18 cellular contexts compared by ENCODE assay signal in the genomic region with DNA sequence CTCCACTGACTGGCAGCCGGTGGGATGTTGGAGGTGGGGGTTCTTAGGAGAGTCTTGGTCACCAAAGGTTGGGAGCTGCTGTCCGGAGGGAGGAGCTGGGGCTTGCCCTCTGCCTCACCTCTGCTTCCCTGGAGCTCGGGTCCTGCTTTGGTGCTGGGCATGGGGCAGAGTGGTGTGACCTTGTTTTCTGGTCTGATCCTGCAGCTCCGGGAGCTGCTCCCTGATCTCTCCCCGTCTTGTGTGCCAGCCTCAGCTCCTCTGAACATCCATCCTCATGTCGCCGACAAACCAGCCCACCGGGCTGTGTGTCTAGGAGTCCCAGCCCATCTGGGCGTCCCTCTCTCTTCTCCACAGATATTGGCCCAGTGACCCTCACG. TPM values are rescaled to one million over a fixed set of nuclear protein-coding genes. Genes with fewer than 3 reads are reported as not detected.
DNase-seq lines count a peak whose midpoint lies in the region; ATAC-seq and TF ChIP-seq lines count a peak whose summit lies in the region.
"Had no signal": no experiment of that assay in that cellular context is flagged by ENCODE, and none has a peak within 500 bp of the region (broad histone marks: within the 10 kb centered on the region; RNA-seq: fewer than 3 reads in every experiment).

No MANE protein-coding gene starts in this region.

- TF ChIP-seq POLR2A in gastrocnemius medialis (IDR thresholded peaks at IDR 0.05) (no peak), vagina (IDR thresholded peaks at IDR 0.05) (no peak)

- H3K9me3 ChIP-seq in trophoblast cell (ENCODE audit: insufficient read depth, low read depth, low read length) (no peaks in the 10 kb centered on the region), gastrocnemius medialis (no peaks in the 10 kb centered on the region), vagina (no peaks in the 10 kb centered on the region), mammary epithelial cell (replicated peaks; ENCODE audit: insufficient read depth, low read length) (no peaks in the 10 kb centered on the region)

- dilution Hi-C loops in mammary epithelial cell (cut with HindIII; ENCODE audit: low sequenced_read_pairs): no loop called here

- H3K27ac ChIP-seq in trophoblast cell (ENCODE audit: low read depth, low read length) (no peak overlapping the region), gastrocnemius medialis (peak overlapping the region; percentile 0 to 37 (median 12)), vagina (peak overlapping the region; percentile 59), mammary epithelial cell (ENCODE audit: insufficient read depth, low read depth, low read length) (no peak overlapping the region)
- H3K27ac ChIP-seq: 22Rv1 had no signal

- H3K79me2 ChIP-seq in trophoblast cell (ENCODE audit: control insufficient read depth, insufficient read depth, low read length, poor library complexity): no peaks in the 10 kb centered on the region
- no peaks in the 10 kb centered on the region for H3K79me2 ChIP-seq in mammary epithelial cell (ENCODE audit: insufficient read depth, low read length)

- H3K4me2 ChIP-seq in trophoblast cell (ENCODE audit: low read length) (no peak overlapping the region), mammary epithelial cell (ENCODE audit: insufficient read depth, low read depth, low read length) (no peak overlapping the region)

- CTCF ChIA-PET in mammary epithelial cell (lab: Charles Lee; ENCODE audit: low non-redundant PET): no interaction called here
- CTCF ChIA-PET in activated naive CD4-positive, alpha-beta T cell treated with anti-CD3 and anti-CD28 coated beads, Interleukin-2, amount 10 ng/mL, durations not matched to agents 7 days and 5 days (lab: Charles Lee): interaction anchor here (1.2 kb wide), 1 partner anchor 177 kb away, joined by 4 read pairs; no protein-coding TSS in a partner anchor

- intact Hi-C loops in gastrocnemius medialis (cut with DNase I; ENCODE audit: low total_unique reads) (no loop called here), vagina (cut with DNase I) (no loop called here), mammary epithelial cell (cut with micrococcal nuclease) (no loop called here)

- H3K27me3 ChIP-seq in trophoblast cell (ENCODE audit: insufficient read depth, low read length) (no peaks in the 10 kb centered on the region), gastrocnemius medialis (peaks cover 20 to 51% (median 45%) of the 10 kb centered on the region in 3 donors), vagina (no peaks in the 10 kb centered on the region), mammary epithelial cell (ENCODE audit: insufficient read depth, low read length) (peaks cover 7% of the 10 kb centered on the region)

- no peak overlapping the region for H2BK12ac ChIP-seq in trophoblast cell (ENCODE audit: low read length)

- no peak overlapping the region for H3K4me3 ChIP-seq in trophoblast cell (ENCODE audit: low read depth, low read length)
- H3K4me3 ChIP-seq in gastrocnemius medialis: no peak overlapping the region
- no peak overlapping the region for H3K4me3 ChIP-seq in vagina
- no peak overlapping the region for H3K4me3 ChIP-seq in mammary epithelial cell (replicated peaks in 1 of 3; ENCODE audit: insufficient read depth in 1 of 3, low read depth in 2 of 3, low read length in 3 of 3)

- WGBS in trophoblast cell (ENCODE audit: extremely low coverage, insufficient coverage, insufficient read length): no CpG with 5 or more reads among the region's 10 CpGs
- 78% methylated on average over 8 of the region's 10 CpGs for WGBS in mammary epithelial cell (ENCODE audit: low coverage, missing lambda C conversion rate)

- no peak overlapping the region for H3K23ac ChIP-seq in trophoblast cell (ENCODE audit: low read length)

- no peak overlapping the region for H2BK120ac ChIP-seq in trophoblast cell (ENCODE audit: insufficient read depth, low read length, poor library complexity)

- H3K4me1 Mint-ChIP-seq in activated naive CD8-positive, alpha-beta T cell treated with anti-CD3 and anti-CD28 coated beads, Interleukin-2, amount 50 U/mL, for 24 hours: no peaks in the 10 kb centered on the region
- H3K4me1 Mint-ChIP-seq in activated naive CD8-positive, alpha-beta T cell treated with anti-CD3 and anti-CD28 coated beads for 36 hours: no peaks in the 10 kb centered on the region
- no peaks in the 10 kb centered on the region for H3K4me1 Mint-ChIP-seq in activated naive CD4-positive, alpha-beta T cell treated with anti-CD3 and anti-CD28 coated beads, Interleukin-2, amount 10 ng/mL, durations not matched to agents 7 days and 5 days
- H3K4me1 Mint-ChIP-seq: CD14-positive monocyte had no signal

- in situ Hi-C loops in gastrocnemius medialis (cut with MboI; ENCODE audit: low sequenced_read_pairs in 4 of 4): no loop called here
- in situ Hi-C loops in mammary epithelial cell (cut with MboI; ENCODE audit: low sequenced_read_pairs in 2 of 2): no loop called here

- H3K4ac ChIP-seq in trophoblast cell (ENCODE audit: low read depth, low read length): no peak overlapping the region

- no peaks in the 10 kb centered on the region for H3K9me3 Mint-ChIP-seq in activated naive CD8-positive, alpha-beta T cell treated with anti-CD3 and anti-CD28 coated beads, Interleukin-2, amount 50 U/mL, for 24 hours
- no peaks in the 10 kb centered on the region for H3K9me3 Mint-ChIP-seq in activated naive CD8-positive, alpha-beta T cell treated with anti-CD3 and anti-CD28 coated beads for 36 hours
- no peaks in the 10 kb centered on the region for H3K9me3 Mint-ChIP-seq in activated naive CD4-positive, alpha-beta T cell treated with anti-CD3 and anti-CD28 coated beads, Interleukin-2, amount 10 ng/mL, durations not matched to agents 7 days and 5 days
- H3K9me3 Mint-ChIP-seq: CD14-positive monocyte; CD8-positive, alpha-beta T cell; HFFc6 had no signal

- peak; percentile 7 for ATAC-seq in activated naive CD8-positive, alpha-beta T cell treated with anti-CD3 and anti-CD28 coated beads, Interleukin-2, amount 50 U/mL, for 24 hours
- no peak for ATAC-seq in gastrocnemius medialis
- ATAC-seq: CD8-positive, alpha-beta T cell had no signal

- BruUV-seq in mammary epithelial cell (replicated peaks; lab: Mats Ljungman, UMichigan): no TSS peak

- H3K4me3 Mint-ChIP-seq in activated naive CD8-positive, alpha-beta T cell treated with anti-CD3 and anti-CD28 coated beads, Interleukin-2, amount 50 U/mL, for 24 hours: no peak overlapping the region
- H3K4me3 Mint-ChIP-seq in activated naive CD8-positive, alpha-beta T cell treated with anti-CD3 and anti-CD28 coated beads for 36 hours: no peak overlapping the region
- H3K4me3 Mint-ChIP-seq in activated naive CD4-positive, alpha-beta T cell treated with anti-CD3 and anti-CD28 coated beads, Interleukin-2, amount 10 ng/mL, durations not matched to agents 7 days and 5 days: no peak overlapping the region
- H3K4me3 Mint-ChIP-seq: CD14-positive monocyte; CD8-positive, alpha-beta T cell; HFFc6 had no signal

- peaks cover 4 to 5% of the 10 kb centered on the region in 2 experiments for H3K4me1 ChIP-seq in trophoblast cell (ENCODE audit: control insufficient read depth in 1 of 2, insufficient read depth in 2 of 2, low read length in 2 of 2)
- peaks cover 3 to 7% of the 10 kb centered on the region in 2 donors for H3K4me1 ChIP-seq in gastrocnemius medialis
- peaks cover 45% of the 10 kb centered on the region for H3K4me1 ChIP-seq in vagina
- H3K4me1 ChIP-seq in mammary epithelial cell (ENCODE audit: insufficient read depth, low read length): no peaks in the 10 kb centered on the region

- no peak overlapping the region for H3K27ac Mint-ChIP-seq in activated naive CD8-positive, alpha-beta T cell treated with anti-CD3 and anti-CD28 coated beads, Interleukin-2, amount 50 U/mL, for 24 hours
- no peak overlapping the region for H3K27ac Mint-ChIP-seq in activated naive CD8-positive, alpha-beta T cell treated with anti-CD3 and anti-CD28 coated beads for 36 hours
- H3K27ac Mint-ChIP-seq in activated naive CD4-positive, alpha-beta T cell treated with anti-CD3 and anti-CD28 coated beads, Interleukin-2, amount 10 ng/mL, durations not matched to agents 7 days and 5 days: no peak overlapping the region
- H3K27ac Mint-ChIP-seq: CD14-positive monocyte; CD8-positive, alpha-beta T cell; HFFc6 had no signal

- peak overlapping the region; percentile 35 for H3K14ac ChIP-seq in trophoblast cell (ENCODE audit: low read length)

- H3K9ac ChIP-seq in trophoblast cell (ENCODE audit: low read length) (no peak overlapping the region), mammary epithelial cell (ENCODE audit: insufficient read depth, low read length) (no peak overlapping the region)

- H2BK5ac ChIP-seq in trophoblast cell (ENCODE audit: low read depth, low read length, poor library complexity): no peak overlapping the region

- no peak overlapping the region for H3K18ac ChIP-seq in trophoblast cell (ENCODE audit: low read length)

- H4K20me1 ChIP-seq in mammary epithelial cell (ENCODE audit: insufficient read depth, low read length): no peaks in the 10 kb centered on the region

- no peak overlapping the region for H2AK5ac ChIP-seq in trophoblast cell (ENCODE audit: low read length)

- no peak overlapping the region for H2AFZ ChIP-seq in trophoblast cell (ENCODE audit: insufficient read depth, low read length, poor library complexity)
- no peak overlapping the region for H2AFZ ChIP-seq in mammary epithelial cell (ENCODE audit: low read depth, low read length)

- H4K91ac ChIP-seq in trophoblast cell (ENCODE audit: low read depth, low read length): peak overlapping the region; percentile 36

- no peak overlapping the region for H4K12ac ChIP-seq in trophoblast cell (ENCODE audit: low read depth, low read length)

- no peak for DNase-seq in activated naive CD8-positive, alpha-beta T cell treated with anti-CD3 and anti-CD28 coated beads, Interleukin-2, amount 50 U/mL, for 24 hours
- no peak for DNase-seq in activated naive CD8-positive, alpha-beta T cell treated with anti-CD3 and anti-CD28 coated beads for 36 hours
- no peak for DNase-seq in trophoblast cell
- no peak for DNase-seq in gastrocnemius medialis
- no peak for DNase-seq in vagina (ENCODE audit: extremely low spot score in 2 of 2)
- DNase-seq in mammary epithelial cell: no peak
- no peak for DNase-seq in OCI-M1 (lab: John Stamatoyannopoulos, UW)
- no peak for DNase-seq in activated naive CD4-positive, alpha-beta T cell treated with anti-CD3 and anti-CD28 coated beads, Interleukin-2, amount 10 ng/mL, durations not matched to agents 7 days and 5 days
- DNase-seq: CD8-positive, alpha-beta T cell; COR-L47; DMS79 treated with DMSO at 0.1 percent for 48 hours; EL; GOT3; HCEC 1CT; HFFc6 had no signal

- TF ChIP-seq CTCF in gastrocnemius medialis (IDR thresholded peaks at IDR 0.05 in 4 of 5, conservative IDR thresholded peaks at IDR 0.05 in 1 of 5) (no peak), vagina (IDR thresholded peaks at IDR 0.05) (no peak), mammary epithelial cell (conservative IDR thresholded peaks at IDR 0.05 in 1 of 2, IDR thresholded peaks at IDR 0.05 in 1 of 2; ENCODE audit: extremely low read depth in 1 of 2, insufficient read depth in 1 of 2, low read depth in 1 of 2, low read length in 2 of 2) (no peak)

- no peaks in the 10 kb centered on the region for H3K36me3 Mint-ChIP-seq in activated naive CD8-positive, alpha-beta T cell treated with anti-CD3 and anti-CD28 coated beads, Interleukin-2, amount 50 U/mL, for 24 hours (ENCODE audit: low read depth)
- no peaks in the 10 kb centered on the region for H3K36me3 Mint-ChIP-seq in activated naive CD8-positive, alpha-beta T cell treated with anti-CD3 and anti-CD28 coated beads for 36 hours
- no peaks in the 10 kb centered on the region for H3K36me3 Mint-ChIP-seq in activated naive CD4-positive, alpha-beta T cell treated with anti-CD3 and anti-CD28 coated beads, Interleukin-2, amount 10 ng/mL, durations not matched to agents 7 days and 5 days
- H3K36me3 Mint-ChIP-seq: CD14-positive monocyte; CD8-positive, alpha-beta T cell had no signal

- H4K8ac ChIP-seq in trophoblast cell (ENCODE audit: low read depth, low read length): no peak overlapping the region

- H3K36me3 ChIP-seq in trophoblast cell (ENCODE audit: control insufficient read depth in 1 of 2, insufficient read depth in 2 of 2, low read length in 2 of 2) (no peaks in the 10 kb centered on the region), gastrocnemius medialis (no peaks in the 10 kb centered on the region), vagina (no peaks in the 10 kb centered on the region), mammary epithelial cell (ENCODE audit: insufficient read depth, low read length) (no peaks in the 10 kb centered on the region)

- H3K79me1 ChIP-seq in trophoblast cell (ENCODE audit: low read length): no peaks in the 10 kb centered on the region

- peaks cover 17% of the 10 kb centered on the region for H3K27me3 Mint-ChIP-seq in activated naive CD8-positive, alpha-beta T cell treated with anti-CD3 and anti-CD28 coated beads, Interleukin-2, amount 50 U/mL, for 24 hours
- H3K27me3 Mint-ChIP-seq in activated naive CD8-positive, alpha-beta T cell treated with anti-CD3 and anti-CD28 coated beads for 36 hours: peaks cover 14% of the 10 kb centered on the region
- H3K27me3 Mint-ChIP-seq in activated naive CD4-positive, alpha-beta T cell treated with anti-CD3 and anti-CD28 coated beads, Interleukin-2, amount 10 ng/mL, durations not matched to agents 7 days and 5 days: peaks cover 35% of the 10 kb centered on the region

RNA-seq across cellular contexts. Expression of gene HMCN2, which starts 18.7 kb away (rescaled TPM):
- total RNA-seq in activated naive CD8-positive, alpha-beta T cell treated with anti-CD3 and anti-CD28 coated beads for 36 hours: not detected
- polyA plus RNA-seq in trophoblast cell (2013): 3.2 and 3.6 TPM in 2 replicates
- total RNA-seq in gastrocnemius medialis (1 to 10 TPM; 1.9 to 8.5 (median 7.7) TPM), vagina (5.2 TPM), mammary epithelial cell (under 1 TPM; under 0.01 to 0.14 TPM)
- 0.05 TPM for polyA plus RNA-seq in mammary epithelial cell
- polyA minus RNA-seq in mammary epithelial cell: not detected
- total RNA-seq: CD8-positive, alpha-beta T cell had no signal
- polyA plus RNA-seq: BJ, CD14-positive monocyte had no signal

Comparison
In these comparisons a context has a peak if more than half of its experiments do, and no peak if none do; other contexts are left out.
1. H3K27ac ChIP-seq: peak in gastrocnemius medialis (4 of 4) and vagina (single experiment); none in trophoblast cell (single experiment) and mammary epithelial cell (single experiment).